ENCODE assay signal across 1 cellular context in the genomic region with DNA sequence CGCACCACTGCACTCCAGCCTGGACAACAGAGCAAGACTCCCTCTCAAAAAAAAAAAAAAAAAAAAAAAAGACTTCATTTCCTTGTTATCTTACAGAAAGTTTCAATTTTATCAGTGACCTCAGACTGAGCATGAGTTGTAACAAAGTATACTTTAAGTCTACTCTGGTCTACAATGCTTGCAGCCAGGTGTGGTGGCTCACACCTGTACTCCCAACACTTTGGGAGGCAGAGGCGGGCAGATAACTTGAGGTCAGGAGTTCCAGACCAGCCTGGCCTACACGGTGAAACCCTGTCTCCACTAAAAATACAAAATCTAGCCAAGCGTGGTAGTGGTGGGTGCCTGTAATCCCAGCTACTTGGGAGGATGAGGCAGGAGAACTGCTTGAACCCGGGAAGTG.
TF ChIP-seq lines count a peak whose summit lies in the region.

No MANE protein-coding gene starts in this region.

TF ChIP-seq in HEK293, 187 proteins besides CTCF, POLR2A, EP300 and RAD21:
- TF ChIP-seq ZNF18 (tag by site-specific recombination; IDR thresholded peaks at IDR 0.05) (0 out of 2 replicates have a peak, but pooled peaks have one; percentile 5), ZNF248 (tag by site-specific recombination; IDR thresholded peaks at IDR 0.05) (no peak)
